In genomic region chr10:17649836-17650235, GRCh38 we compare ENCODE assay signal across 17 cellular contexts. TPM values are rescaled to one million over a fixed set of nuclear protein-coding genes. Genes with fewer than 3 reads are reported as not detected.
A peak's percentile ranks its signal among the peaks of the same experiment; 100 is the strongest.
DNase-seq lines count a peak whose midpoint lies in the region; ATAC-seq and TF ChIP-seq lines count a peak whose summit lies in the region.
"Had no signal": no experiment of that assay in that cellular context is flagged by ENCODE, and none has a peak within 500 bp of the region (broad histone marks: within the 10 kb centered on the region; RNA-seq: fewer than 3 reads in every experiment).

No MANE protein-coding gene starts in this region.

- peaks cover 64% of the 10 kb centered on the region for H3K36me3 Mint-ChIP-seq in activated CD4-positive, alpha-beta T cell treated with anti-CD3 and anti-CD28 coated beads, Interleukin-2, amount 10 ng/mL, durations not matched to agents 24 days and 14 days (ENCODE audit: low read depth)
- peaks cover 69% of the 10 kb centered on the region for H3K36me3 Mint-ChIP-seq in activated CD4-positive, alpha-beta T cell treated with anti-CD3 and anti-CD28 coated beads, Interleukin-2, amount 10 ng/mL, durations not matched to agents 7 days and 5 days (ENCODE audit: low read depth)
- H3K36me3 Mint-ChIP-seq in WTC11 = peaks cover 43% of the 10 kb centered on the region

- no peaks in the 10 kb centered on the region for H3K27me3 Mint-ChIP-seq in activated CD4-positive, alpha-beta T cell treated with anti-CD3 and anti-CD28 coated beads, Interleukin-2, amount 10 ng/mL, durations not matched to agents 24 days and 14 days
- H3K27me3 Mint-ChIP-seq in activated CD4-positive, alpha-beta T cell treated with anti-CD3 and anti-CD28 coated beads, Interleukin-2, amount 10 ng/mL, durations not matched to agents 7 days and 5 days = no peaks in the 10 kb centered on the region
- no peaks in the 10 kb centered on the region for H3K27me3 Mint-ChIP-seq in WTC11 (ENCODE audit: low read depth)
- H3K27me3 Mint-ChIP-seq: naive B cell had no signal

- no peak overlapping the region for H3K27ac Mint-ChIP-seq in activated CD4-positive, alpha-beta T cell treated with anti-CD3 and anti-CD28 coated beads, Interleukin-2, amount 10 ng/mL, durations not matched to agents 24 days and 14 days
- H3K27ac Mint-ChIP-seq in activated CD4-positive, alpha-beta T cell treated with anti-CD3 and anti-CD28 coated beads, Interleukin-2, amount 10 ng/mL, durations not matched to agents 7 days and 5 days = no peak overlapping the region
- peak overlapping the region; percentile 95 for H3K27ac Mint-ChIP-seq in WTC11

- POLR2A ChIA-PET in activated CD4-positive, alpha-beta T cell treated with anti-CD3 and anti-CD28 coated beads, Interleukin-2, amount 10 ng/mL, durations not matched to agents 7 days and 5 days (lab: Charles Lee) = no interaction called here
- POLR2A ChIA-PET in WTC11 (lab: Charles Lee) = interaction anchor here (0.9 kb wide), 1 partner anchor 1939 kb away, joined by 4 read pairs; no protein-coding TSS in a partner anchor

- DNase-seq in activated CD4-positive, alpha-beta T cell treated with anti-CD3 and anti-CD28 coated beads, Interleukin-2, amount 10 ng/mL, durations not matched to agents 24 days and 14 days = peak; percentile 34
- DNase-seq in activated CD4-positive, alpha-beta T cell treated with anti-CD3 and anti-CD28 coated beads, Interleukin-2, amount 10 ng/mL, durations not matched to agents 7 days and 5 days = no peak
- DNase-seq in WTC11 (ENCODE audit: low spot score) (no peak), fibroblast of peridontal ligament (ENCODE audit: extremely low read depth) (peak; percentile 81), stromal cell of bone marrow (ENCODE audit: low read depth) (peak; percentile 83), GOT3 (lab: John Stamatoyannopoulos, UW) (no peak), superior temporal gyrus (ENCODE audit: extremely low spot score) (no peak)
- DNase-seq in stimulated activated naive CD4-positive, alpha-beta T cell (lab: John Stamatoyannopoulos, UW) = no peak
- DNase-seq: activated naive CD4-positive, alpha-beta T cell treated with Interleukin-2 at 50 U/mL for 16 hours; central memory CD4-positive, alpha-beta T cell; hypothalamus; left ventricle myocardium inferior; naive B cell; NCI-H1436; NCI-H526; T1000 had no signal

- H3K4me1 Mint-ChIP-seq in activated CD4-positive, alpha-beta T cell treated with anti-CD3 and anti-CD28 coated beads, Interleukin-2, amount 10 ng/mL, durations not matched to agents 24 days and 14 days = peaks cover 62% of the 10 kb centered on the region
- H3K4me1 Mint-ChIP-seq in activated CD4-positive, alpha-beta T cell treated with anti-CD3 and anti-CD28 coated beads, Interleukin-2, amount 10 ng/mL, durations not matched to agents 7 days and 5 days = peaks cover 63% of the 10 kb centered on the region
- peaks cover 38% of the 10 kb centered on the region for H3K4me1 Mint-ChIP-seq in WTC11

- H3K9me3 Mint-ChIP-seq in activated CD4-positive, alpha-beta T cell treated with anti-CD3 and anti-CD28 coated beads, Interleukin-2, amount 10 ng/mL, durations not matched to agents 24 days and 14 days = peaks cover 15% of the 10 kb centered on the region
- peaks cover 34% of the 10 kb centered on the region for H3K9me3 Mint-ChIP-seq in activated CD4-positive, alpha-beta T cell treated with anti-CD3 and anti-CD28 coated beads, Interleukin-2, amount 10 ng/mL, durations not matched to agents 7 days and 5 days
- H3K9me3 Mint-ChIP-seq in WTC11 = peaks cover 28% of the 10 kb centered on the region

- ATAC-seq in WTC11 = no peak
- ATAC-seq: A549 had no signal

- H3K4me3 Mint-ChIP-seq in activated CD4-positive, alpha-beta T cell treated with anti-CD3 and anti-CD28 coated beads, Interleukin-2, amount 10 ng/mL, durations not matched to agents 24 days and 14 days = no peak overlapping the region
- no peak overlapping the region for H3K4me3 Mint-ChIP-seq in activated CD4-positive, alpha-beta T cell treated with anti-CD3 and anti-CD28 coated beads, Interleukin-2, amount 10 ng/mL, durations not matched to agents 7 days and 5 days
- H3K4me3 Mint-ChIP-seq in WTC11 = no peak overlapping the region

- intact Hi-C loops in activated CD4-positive, alpha-beta T cell treated with anti-CD3 and anti-CD28 coated beads, Interleukin-2, amount 10 ng/mL, durations not matched to agents 24 days and 14 days (cut with micrococcal nuclease) = loop anchor here (5.0 to 10.0 kb wide), 2 partner anchors 833 to 1005 kb away; partner anchors contain the start of genes ARL5B, NSUN6 and RSU1

- TF ChIP-seq CTCF in WTC11 (IDR thresholded peaks at IDR 0.05) = no peak

- CTCF ChIA-PET in activated CD4-positive, alpha-beta T cell treated with anti-CD3 and anti-CD28 coated beads, Interleukin-2, amount 10 ng/mL, durations not matched to agents 7 days and 5 days (lab: Charles Lee) = no interaction called here
- CTCF ChIA-PET in WTC11 (lab: Charles Lee) = interaction anchor here (1.1 kb wide), 1 partner anchor 33 kb away, joined by 6 read pairs; the partner anchor contains the start of gene HACD1

TF ChIP-seq in WTC11, 78 proteins besides CTCF, POLR2A, EP300 and RAD21 (continues in another document):
- TF ChIP-seq NR3C1 (CRISPR knock-in tag; conservative IDR thresholded peaks at IDR 0.05; ENCODE audit: low read depth) (no peak), ZNF317 (CRISPR knock-in tag; IDR thresholded peaks at IDR 0.05; ENCODE audit: borderline replicate concordance, low read depth) (no peak), ZNF512 (CRISPR knock-in tag; IDR thresholded peaks at IDR 0.05; ENCODE audit: borderline replicate concordance) (no peak), MXD4 (CRISPR knock-in tag; IDR thresholded peaks at IDR 0.05; ENCODE audit: borderline replicate concordance) (no peak), ERG (CRISPR knock-in tag; IDR thresholded peaks at IDR 0.05) (no peak), SMAD4 (CRISPR knock-in tag; IDR thresholded peaks at IDR 0.05) (no peak), ZNF532 (CRISPR knock-in tag; IDR thresholded peaks at IDR 0.05; ENCODE audit: borderline replicate concordance) (no peak)

RNA-seq across cellular contexts. Expression of gene STAM, which starts 5.9 kb away (rescaled TPM):
- 22.2 and 25.0 TPM in 2 replicates for total RNA-seq in activated CD4-positive, alpha-beta T cell treated with anti-CD3 and anti-CD28 coated beads, Interleukin-2, amount 10 ng/mL, durations not matched to agents 24 days and 14 days
- total RNA-seq in activated CD4-positive, alpha-beta T cell treated with anti-CD3 and anti-CD28 coated beads, Interleukin-2, amount 10 ng/mL, durations not matched to agents 7 days and 5 days = 10 to 100 TPM; 16.6 to 23.8 TPM
- 20.7 to 24.2 TPM (median 22.9 TPM) in 3 replicates for total RNA-seq in WTC11 (2021)

RNA-seq across cellular contexts. Expression of gene HACD1, which starts 32.7 kb away (rescaled TPM):
- total RNA-seq in activated CD4-positive, alpha-beta T cell treated with anti-CD3 and anti-CD28 coated beads, Interleukin-2, amount 10 ng/mL, durations not matched to agents 24 days and 14 days = 1.1 and 1.2 TPM in 2 replicates
- under 1 TPM; 0.47 to 0.69 TPM for total RNA-seq in activated CD4-positive, alpha-beta T cell treated with anti-CD3 and anti-CD28 coated beads, Interleukin-2, amount 10 ng/mL, durations not matched to agents 7 days and 5 days
- total RNA-seq in WTC11 (2021) = 18.6 to 23.2 TPM (median 21.2 TPM) in 3 replicates

Comparison
In these comparisons a context has a peak if more than half of its experiments do, and no peak if none do; other contexts are left out.
1. DNase-seq: peak in activated CD4-positive, alpha-beta T cell treated with anti-CD3 and anti-CD28 coated beads, Interleukin-2, amount 10 ng/mL, durations not matched to agents 24 days and 14 days (single experiment), fibroblast of peridontal ligament (single experiment) and stromal cell of bone marrow (single experiment); none in activated CD4-positive, alpha-beta T cell treated with anti-CD3 and anti-CD28 coated beads, Interleukin-2, amount 10 ng/mL, durations not matched to agents 7 days and 5 days (single experiment), WTC11 (single experiment), GOT3 (single experiment), stimulated activated naive CD4-positive, alpha-beta T cell (0 of 6) and superior temporal gyrus (single experiment).